Comparison of ENCODE assay signal across 11 cellular contexts in genomic region chr5:81247441-81247972, GRCh38. TPM values are rescaled to one million over a fixed set of nuclear protein-coding genes. Genes with fewer than 3 reads are reported as not detected.
DNase-seq lines count a peak whose midpoint lies in the region; ATAC-seq, FAIRE-seq and TF ChIP-seq lines count a peak whose summit lies in the region.
"Had no signal": no experiment of that assay in that cellular context is flagged by ENCODE, and none has a peak within 500 bp of the region (broad histone marks: within the 10 kb centered on the region; RNA-seq: fewer than 3 reads in every experiment).

No MANE protein-coding gene starts in this region.

- H3K79me2 ChIP-seq in OCI-LY7 (ENCODE audit: insufficient read depth, low read depth, low read length): no peaks in the 10 kb centered on the region

- H3K9me3 Mint-ChIP-seq in WTC11: no peaks in the 10 kb centered on the region
- H3K9me3 Mint-ChIP-seq: central memory CD8-positive, alpha-beta T cell; T-helper 1 cell treated with Interleukin-12 subunit alpha and Interleukin-12 subunit beta and Interleukin-4 antibody, amounts not matched to agents 30 μg/mL and 1 μg/mL, for 36 hours had no signal

- ATAC-seq in GM18909 (IDR thresholded peaks at IDR 0.05; ENCODE audit: poor library complexity, unreplicated experiment): no peak
- ATAC-seq in WTC11: no peak

- H3K4me3 ChIP-seq in astrocyte of the spinal cord (ENCODE audit: low read depth, low read length) (no peak overlapping the region), OCI-LY7 (ENCODE audit: low read depth, low read length, poor library complexity, severe bottlenecking) (no peak overlapping the region)

- H3K9me3 ChIP-seq in OCI-LY7 (ENCODE audit: low read length): no peaks in the 10 kb centered on the region

- intact Hi-C loops in OCI-LY7 (cut with micrococcal nuclease; ENCODE audit: unreplicated experiment): no loop called here

- POLR2A ChIA-PET in OCI-LY7 (lab: Charles Lee) (no interaction called here), WTC11 (lab: Charles Lee) (no interaction called here)

- peak; percentile 47 for FAIRE-seq in islet of Langerhans (lab: Jason Lieb, UNC)

- CTCF ChIA-PET in OCI-LY7 (lab: Charles Lee; ENCODE audit: unreplicated experiment) (no interaction called here), WTC11 (lab: Charles Lee) (no interaction called here)

- in situ Hi-C loops in astrocyte of the spinal cord (cut with HindIII; ENCODE audit: low sequenced_read_pairs): no loop called here

- TF ChIP-seq CTCF in astrocyte of the spinal cord (IDR thresholded peaks at IDR 0.05; ENCODE audit: low read depth, low read length): no peak
- no peak for TF ChIP-seq CTCF in OCI-LY7 (conservative IDR thresholded peaks at IDR 0.05; ENCODE audit: low read length)
- TF ChIP-seq CTCF in WTC11 (IDR thresholded peaks at IDR 0.05): no peak

- H3K36me3 Mint-ChIP-seq in WTC11: peaks cover 3% of the 10 kb centered on the region; the same call in 1 of the 2 replicates

- H3K4me2 ChIP-seq in OCI-LY7 (ENCODE audit: low read length): no peak overlapping the region

- H4K20me1 ChIP-seq in OCI-LY7 (ENCODE audit: insufficient read depth, low read length): no peaks in the 10 kb centered on the region

- no peak overlapping the region for H3K27ac Mint-ChIP-seq in WTC11
- H3K27ac Mint-ChIP-seq: T-helper 1 cell treated with Interleukin-12 subunit alpha and Interleukin-12 subunit beta and Interleukin-4 antibody, amounts not matched to agents 30 μg/mL and 1 μg/mL, for 36 hours had no signal

- peaks cover 6% of the 10 kb centered on the region; the same call in 1 of the 2 replicates for H3K36me3 ChIP-seq in OCI-LY7 (ENCODE audit: insufficient read depth, low read length)

- H3K27me3 Mint-ChIP-seq in WTC11 (ENCODE audit: low read depth): no peaks in the 10 kb centered on the region
- H3K27me3 Mint-ChIP-seq: central memory CD8-positive, alpha-beta T cell had no signal

- BruUV-seq in OCI-LY7 (replicated peaks; lab: Mats Ljungman, UMichigan): no TSS peak

- DNase-seq in HT-29 (ENCODE audit: low spot score) (peak; percentile 43), astrocyte of the spinal cord (ENCODE audit: low read depth, low spot score) (peak; percentile 48), substantia nigra (lab: John Stamatoyannopoulos, UW) (peak in 1 of 49 donors; percentile 49), OCI-LY7 (ENCODE audit: low spot score) (no peak), WTC11 (ENCODE audit: low spot score) (no peak)
- DNase-seq: GF-D8, NCI-H526 had no signal

- H3K27ac ChIP-seq in substantia nigra (ENCODE audit: low read depth, low read length, poor library complexity, severe bottlenecking) (peak overlapping the region; percentile 74), OCI-LY7 (ENCODE audit: low read depth, low read length, poor library complexity, severe bottlenecking) (no peak overlapping the region)

- H2AFZ ChIP-seq in OCI-LY7 (ENCODE audit: low read length): no peak overlapping the region

- no peaks in the 10 kb centered on the region for H3K9me2 ChIP-seq in OCI-LY7 (ENCODE audit: insufficient read depth, low read length)

- peaks cover 27% of the 10 kb centered on the region for H3K4me1 Mint-ChIP-seq in WTC11
- H3K4me1 Mint-ChIP-seq: central memory CD8-positive, alpha-beta T cell had no signal

- H3K4me3 Mint-ChIP-seq in WTC11: no peak overlapping the region
- H3K4me3 Mint-ChIP-seq: central memory CD8-positive, alpha-beta T cell; T-helper 1 cell treated with Interleukin-12 subunit alpha and Interleukin-12 subunit beta and Interleukin-4 antibody, amounts not matched to agents 30 μg/mL and 1 μg/mL, for 36 hours had no signal

- no peaks in the 10 kb centered on the region for H3K4me1 ChIP-seq in OCI-LY7 (ENCODE audit: insufficient read depth, low read length, poor library complexity, severe bottlenecking)

TF ChIP-seq in WTC11, 78 proteins besides CTCF, POLR2A, EP300 and RAD21:
- TF ChIP-seq ZNF416 (CRISPR knock-in tag; IDR thresholded peaks at IDR 0.05): no peak
- no peak for TF ChIP-seq JUN (CRISPR knock-in tag; IDR thresholded peaks at IDR 0.05)
- no peak for TF ChIP-seq ARID4B (CRISPR knock-in tag; IDR thresholded peaks at IDR 0.05; ENCODE audit: borderline replicate concordance)
- TF ChIP-seq TEAD4 (CRISPR knock-in tag; IDR thresholded peaks at IDR 0.05): no peak
- TF ChIP-seq ZNF396 (CRISPR knock-in tag; IDR thresholded peaks at IDR 0.05; ENCODE audit: borderline replicate concordance): no peak
- TF ChIP-seq NFATC4 (CRISPR knock-in tag; IDR thresholded peaks at IDR 0.05): no peak
- TF ChIP-seq ATF2 (CRISPR knock-in tag; IDR thresholded peaks at IDR 0.05; ENCODE audit: borderline replicate concordance, low read depth): no peak

RNA-seq across cellular contexts. Expression of gene CKMT2, which starts 14.4 kb away (rescaled TPM):
- total RNA-seq in HT-29 (2014; rRNA removed; shearing (Covaris generic)): 0.44 TPM in 1 of 2 replicates, not detected in the other
- not detected in 2 replicates for total RNA-seq in OCI-LY7 (2014; rRNA removed; shearing (Covaris generic))
- total RNA-seq in OCI-LY7 (2022) (not detected in 2 replicates), WTC11 (2021) (1.8 to 3.1 TPM (median 2.4 TPM) in 3 replicates)

RNA-seq across cellular contexts. Expression of gene ZCCHC9, which starts 53.9 kb away (rescaled TPM):
- total RNA-seq in HT-29 (2014; rRNA removed; shearing (Covaris generic)): 10.3 and 11.2 TPM in 2 replicates
- 19.2 and 29.1 TPM in 2 replicates for total RNA-seq in OCI-LY7 (2014; rRNA removed; shearing (Covaris generic))
- 27.4 and 29.1 TPM in 2 replicates for total RNA-seq in OCI-LY7 (2022)
- 30.4 to 30.8 TPM (median 30.8 TPM) in 3 replicates for total RNA-seq in WTC11 (2021)

Comparison
In these comparisons a context has a peak if more than half of its experiments do, and no peak if none do; other contexts are left out.
1. DNase-seq: peak in HT-29 (single experiment) and astrocyte of the spinal cord (single experiment); none in OCI-LY7 (single experiment) and WTC11 (single experiment).